24 cellular contexts compared by ENCODE assay signal in genomic region chr10:130836344-130836743, GRCh38.
"Had no signal": no experiment of that assay in that cellular context is flagged by ENCODE, and none has a peak within 500 bp of the region (broad histone marks: within the 10 kb centered on the region; RNA-seq: fewer than 3 reads in every experiment).

No MANE protein-coding gene starts in this region.

- H3K9me3 ChIP-seq: colonic mucosa, esophagus squamous epithelium, gastrocnemius medialis, gastroesophageal sphincter, heart left ventricle, heart right ventricle had no signal

- H3K27me3 ChIP-seq: colonic mucosa, esophagus squamous epithelium, foreskin keratinocyte, gastrocnemius medialis had no signal

- H3K27ac ChIP-seq: colonic mucosa, coronary artery, dorsolateral prefrontal cortex, epithelial cell of prostate, esophagus muscularis mucosa, esophagus squamous epithelium, foreskin keratinocyte, gastrocnemius medialis, gastroesophageal sphincter, heart left ventricle, heart right ventricle had no signal

- H3K4me1 ChIP-seq: colonic mucosa, esophagus muscularis mucosa, esophagus squamous epithelium, foreskin keratinocyte, gastrocnemius medialis, gastroesophageal sphincter, heart left ventricle, heart right ventricle had no signal

- H3K36me3 ChIP-seq: colonic mucosa, esophagus muscularis mucosa, esophagus squamous epithelium, gastrocnemius medialis, gastroesophageal sphincter, heart left ventricle, heart right ventricle had no signal

- ATAC-seq: effector memory CD8-positive, alpha-beta T cell; esophagus mucosa; foreskin keratinocyte; gastrocnemius medialis; gastroesophageal sphincter; heart left ventricle; heart right ventricle had no signal

- DNase-seq: colonic mucosa; cortex of kidney; dermis blood vessel endothelial cell; dorsolateral prefrontal cortex; effector CD4-positive, alpha-beta T cell; effector CD8-positive, alpha-beta T cell; effector memory CD4-positive, alpha-beta T cell; effector memory CD8-positive, alpha-beta T cell; endodermal cell; erythroblast; esophagus squamous epithelium; foreskin fibroblast; foreskin keratinocyte; foreskin melanocyte; gastrocnemius medialis; glutamatergic neuron; head of caudate nucleus; heart left ventricle; heart right ventricle had no signal

- H3K4me3 ChIP-seq: colonic mucosa, coronary artery, dorsolateral prefrontal cortex, esophagus muscularis mucosa, esophagus squamous epithelium, gastrocnemius medialis, gastroesophageal sphincter, heart left ventricle, heart right ventricle had no signal
